In genomic region chr12:53034459-53034858, GRCh38 we compare ENCODE assay signal across 30 cellular contexts. TPM values are rescaled to one million over a fixed set of nuclear protein-coding genes. Genes with fewer than 3 reads are reported as not detected.
DNase-seq lines count a peak whose midpoint lies in the region; ATAC-seq, FAIRE-seq and TF ChIP-seq lines count a peak whose summit lies in the region.
"Had no signal": no experiment of that assay in that cellular context is flagged by ENCODE, and none has a peak within 500 bp of the region (broad histone marks: within the 10 kb centered on the region; RNA-seq: fewer than 3 reads in every experiment).

No MANE protein-coding gene starts in this region.

- RAD21 ChIA-PET in HCT116 (lab: Charles Lee; ENCODE audit: low non-redundant PET in 1 of 2, low total read pairs in 2 of 2, uncharacterized antibody in 2 of 2, unreplicated experiment in 2 of 2), result no interaction called here

- DNase-seq in activated CD4-positive, alpha-beta T cell treated with anti-CD3 and anti-CD28 coated beads for 36 hours, result no peak
- no peak for DNase-seq in activated CD4-positive, alpha-beta T cell treated with anti-CD3 and anti-CD28 coated beads, Interleukin-2, amount 50 U/mL, for 4 hours
- no peak for DNase-seq in HCT116 (ENCODE audit: low read depth, low spot score)
- DNase-seq in K562 (ENCODE audit: extremely low read depth in 1 of 4, low spot score in 3 of 4), result no peak
- no peak for DNase-seq in left lobe of liver (ENCODE audit: low spot score)
- DNase-seq in GM19239 (ENCODE audit: insufficient read length, low spot score), result no peak
- DNase-seq: cortex of kidney; DMS 273 treated with DMSO at 0.1 percent for 48 hours; foreskin fibroblast; GDM1; hippocampal formation; kidney; mammary epithelial cell; MM.1S; naive B cell; NCI-H187; NCI-H226; PC-9; stimulated activated CD4-positive, alpha-beta T cell treated with anti-CD3 and anti-CD28 coated beads, Interleukin-1b, Interleukin-23, amount 100 ng/mL, for 48 hours; stimulated activated naive CD4-positive, alpha-beta T cell treated with Interleukin-2 at 50 U/mL for 16 hours; T1000; upper lobe of left lung had no signal

- intact Hi-C loops in activated CD4-positive, alpha-beta T cell treated with anti-CD3 and anti-CD28 coated beads for 36 hours (cut with DNase I, micrococcal nuclease), result no loop called here
- intact Hi-C loops in HCT116 (cut with micrococcal nuclease) (no loop called here), K562 (cut with micrococcal nuclease) (no loop called here)

- 91% methylated on average over 8 of the region's 8 CpGs for WGBS in K562 (ENCODE audit: insufficient coverage, low coverage, missing lambda C conversion rate)

- H3K27ac Mint-ChIP-seq in activated CD4-positive, alpha-beta T cell treated with anti-CD3 and anti-CD28 coated beads for 36 hours, result peak overlapping the region; percentile 62
- H3K27ac Mint-ChIP-seq in nephron, result peak overlapping the region in 2 of 3 experiments; percentile 74 to 94

- no peaks in the 10 kb centered on the region for H3K27me3 Mint-ChIP-seq in activated CD4-positive, alpha-beta T cell treated with anti-CD3 and anti-CD28 coated beads for 36 hours
- H3K27me3 Mint-ChIP-seq in nephron (ENCODE audit: low read depth), result no peaks in the 10 kb centered on the region
- H3K27me3 Mint-ChIP-seq: brain, naive B cell had no signal

- peaks cover 20% of the 10 kb centered on the region; the same call in 1 of the 2 replicates for H4K20me1 ChIP-seq in HCT116 (ENCODE audit: insufficient read depth)
- no peaks in the 10 kb centered on the region; the same call in 1 of the 2 replicates for H4K20me1 ChIP-seq in K562 (replicated peaks; ENCODE audit: control insufficient read depth, insufficient read depth, low read length)

- H3K4me1 ChIP-seq in HCT116 (ENCODE audit: control insufficient read depth in 1 of 2, insufficient read depth in 2 of 2, low read length in 2 of 2) (peaks cover 0 to 4% of the 10 kb centered on the region in 2 experiments; a peak in 1 of 4 replicates), K562 (replicated peaks in 1 of 2; ENCODE audit: control insufficient read depth in 2 of 2, insufficient read depth in 2 of 2, low read length in 2 of 2) (no peaks in the 10 kb centered on the region)
- H3K4me1 ChIP-seq: HAP-1, SJSA1 had no signal

- H3K4me2 ChIP-seq in HCT116 (ENCODE audit: low read length) (no peak overlapping the region), K562 (ENCODE audit: insufficient read depth, low read length) (no peak overlapping the region)
- H3K4me2 ChIP-seq: BLaER1, PC-9 had no signal

- H3K27me3 ChIP-seq in HCT116 (ENCODE audit: insufficient read depth, low read length), result no peaks in the 10 kb centered on the region
- no peaks in the 10 kb centered on the region for H3K27me3 ChIP-seq in K562 (ENCODE audit: control insufficient read depth in 2 of 2, insufficient read depth in 2 of 2, low read length in 2 of 2)
- H3K27me3 ChIP-seq: BLaER1, SJSA1, upper lobe of left lung had no signal

- H2AFZ ChIP-seq in HCT116 (ENCODE audit: low read depth, low read length, poor library complexity, severe bottlenecking), result no peak overlapping the region
- no peak overlapping the region for H2AFZ ChIP-seq in K562 (ENCODE audit: low read depth, low read length)
- H2AFZ ChIP-seq: PC-9 had no signal

- H3K9me2 ChIP-seq in HCT116 (ENCODE audit: insufficient read depth), result no peaks in the 10 kb centered on the region

- no peak for ATAC-seq in activated CD4-positive, alpha-beta T cell treated with anti-CD3 and anti-CD28 coated beads for 36 hours
- ATAC-seq in HCT116 (no peak), K562 (no peak), left lobe of liver (no peak), GM19397 (IDR thresholded peaks at IDR 0.05; ENCODE audit: unreplicated experiment) (no peak)
- ATAC-seq: activated naive CD4-positive, alpha-beta T cell treated with anti-CD3 and anti-CD28 coated beads, Interleukin-2, amount 50 U/mL, for 72 hours had no signal

- FAIRE-seq in K562 (lab: Jason Lieb, UNC) (no peak), GM19239 (lab: Jason Lieb, UNC) (no peak)
- FAIRE-seq: A204.1, kidney had no signal

- H3K79me2 ChIP-seq in HCT116 (ENCODE audit: insufficient read depth, low read length), result peaks cover 79% of the 10 kb centered on the region
- H3K79me2 ChIP-seq in K562 (ENCODE audit: control insufficient read depth, insufficient read depth, low read length), result peaks cover 6% of the 10 kb centered on the region; the same call in 2 of the 3 replicates

- BruUV-seq in HCT116 (replicated peaks; lab: Mats Ljungman, UMichigan) (TSS peak; percentile 2), K562 (replicated peaks; lab: Mats Ljungman, UMichigan) (TSS peak; percentile 5)

- H3K36me3 ChIP-seq in HCT116 (ENCODE audit: control insufficient read depth in 1 of 2, insufficient read depth in 2 of 2, low read length in 2 of 2), result peaks cover 73 to 77% of the 10 kb centered on the region in 2 experiments
- H3K36me3 ChIP-seq in K562 (ENCODE audit: control insufficient read depth, insufficient read depth, low read length), result peaks cover 90% of the 10 kb centered on the region

- TF ChIP-seq RAD21 in HCT116 (IDR thresholded peaks at IDR 0.05; ENCODE audit: low read depth) (no peak), K562 (CRISPR knock-in tag; conservative IDR thresholded peaks at IDR 0.05 in 1 of 2, IDR thresholded peaks at IDR 0.05 in 1 of 2) (no peak)

- CTCF ChIA-PET in activated CD4-positive, alpha-beta T cell treated with anti-CD3 and anti-CD28 coated beads for 36 hours (lab: Charles Lee), result interaction anchor here (1.1 to 1.3 kb wide), 2 partner anchors 10 to 23 kb away, joined by 4 to 5 read pairs; no protein-coding TSS in a partner anchor
- CTCF ChIA-PET in HCT116 (lab: Charles Lee), result no interaction called here
- CTCF ChIA-PET in K562 (lab: Yijun Ruan, JAX; ENCODE audit: low intra/inter-chr PET ratio), result no interaction called here

- TF ChIP-seq POLR2A in HCT116 (IDR thresholded peaks at IDR 0.05; ENCODE audit: borderline replicate concordance, extremely low read depth, insufficient read depth, insufficient read length) (no peak), K562 (conservative IDR thresholded peaks at IDR 0.05) (no peak)

- H3K9me1 ChIP-seq in K562 (ENCODE audit: control insufficient read depth, insufficient read depth, low read length), result no peaks in the 10 kb centered on the region

- H3K4me3 ChIP-seq in HCT116 (replicated peaks in 1 of 2; ENCODE audit: low read depth in 1 of 2, low read length in 2 of 2) (no peak overlapping the region), K562 (no peak overlapping the region)
- H3K4me3 ChIP-seq: BLaER1, HAP-1, PC-9, SJSA1, upper lobe of left lung had no signal

- H3K9me3 Mint-ChIP-seq in activated CD4-positive, alpha-beta T cell treated with anti-CD3 and anti-CD28 coated beads for 36 hours (ENCODE audit: low read depth), result no peaks in the 10 kb centered on the region
- no peaks in the 10 kb centered on the region for H3K9me3 Mint-ChIP-seq in nephron
- H3K9me3 Mint-ChIP-seq: activated naive CD4-positive, alpha-beta T cell treated with anti-CD3 and anti-CD28 coated beads, Interleukin-2, amount 50 U/mL, for 72 hours; brain; naive B cell had no signal

- H3K9me3 ChIP-seq in HCT116 (ENCODE audit: control insufficient read depth in 1 of 2, insufficient read depth in 1 of 2, low read depth in 1 of 2, low read length in 2 of 2) (no peaks in the 10 kb centered on the region), K562 (replicated peaks; ENCODE audit: control insufficient read depth, insufficient read depth, low read depth, low read length) (no peaks in the 10 kb centered on the region)
- H3K9me3 ChIP-seq: BLaER1, HAP-1, SJSA1, upper lobe of left lung had no signal

- H3K36me3 Mint-ChIP-seq in activated CD4-positive, alpha-beta T cell treated with anti-CD3 and anti-CD28 coated beads for 36 hours (ENCODE audit: low read depth), result peaks cover 72% of the 10 kb centered on the region
- peaks cover 74% of the 10 kb centered on the region for H3K36me3 Mint-ChIP-seq in nephron (ENCODE audit: low read depth)

- in situ Hi-C loops in K562 (cut with MboI), result no loop called here

- H3K4me1 Mint-ChIP-seq in activated CD4-positive, alpha-beta T cell treated with anti-CD3 and anti-CD28 coated beads for 36 hours, result peaks cover 12% of the 10 kb centered on the region
- H3K4me1 Mint-ChIP-seq in nephron, result peaks cover 9% of the 10 kb centered on the region
- H3K4me1 Mint-ChIP-seq: brain had no signal

- TF ChIP-seq CTCF in HCT116 (IDR thresholded peaks at IDR 0.05 in 2 of 3, conservative IDR thresholded peaks at IDR 0.05 in 1 of 3; ENCODE audit: borderline replicate concordance in 1 of 3, insufficient read depth in 1 of 3, low read depth in 2 of 3, low read length in 2 of 3) (no peak), K562 (IDR thresholded peaks at IDR 0.05 in 2 of 3, conservative IDR thresholded peaks at IDR 0.05 in 1 of 3; ENCODE audit: insufficient read depth in 2 of 3, low read depth in 1 of 3, low read length in 3 of 3) (no peak), nephron (IDR thresholded peaks at IDR 0.05; ENCODE audit: unreplicated experiment in 3 of 3) (no peak)

- POLR2A ChIA-PET in activated CD4-positive, alpha-beta T cell treated with anti-CD3 and anti-CD28 coated beads for 36 hours (lab: Charles Lee), result interaction anchor here (0.7 kb wide), 1 partner anchor 17 kb away, joined by 4 read pairs; no protein-coding TSS in a partner anchor
- POLR2A ChIA-PET in HCT116 (lab: Charles Lee), result no interaction called here
- POLR2A ChIA-PET in K562 (lab: Yijun Ruan, JAX), result interaction anchor here (1.3 to 1.4 kb wide), 2 partner anchors 10 kb away, joined by 3 to 5 read pairs; no protein-coding TSS in a partner anchor

- H3K27ac ChIP-seq in HCT116 (ENCODE audit: low read depth, low read length) (no peak overlapping the region), K562 (ENCODE audit: extremely low read depth, low read depth, low read length) (no peak overlapping the region)
- H3K27ac ChIP-seq: BLaER1, PC-9, SJSA1, upper lobe of left lung had no signal

- no peak overlapping the region for H3K9ac ChIP-seq in HCT116 (ENCODE audit: low read length)
- H3K9ac ChIP-seq in K562 (ENCODE audit: insufficient read depth in 1 of 2, low read depth in 2 of 2, low read length in 2 of 2), result no peak overlapping the region
- H3K9ac ChIP-seq: BLaER1 had no signal

- no peak overlapping the region for H3K4me3 Mint-ChIP-seq in activated CD4-positive, alpha-beta T cell treated with anti-CD3 and anti-CD28 coated beads for 36 hours
- no peak overlapping the region for H3K4me3 Mint-ChIP-seq in nephron
- H3K4me3 Mint-ChIP-seq: brain, naive B cell had no signal

- TF ChIP-seq EP300 in K562 (IDR thresholded peaks at IDR 0.05; ENCODE audit: low read length), result no peak

RNA-seq across cellular contexts. Expression of gene TNS2, which starts 15.4 kb away (rescaled TPM):
- total RNA-seq in activated CD4-positive, alpha-beta T cell treated with anti-CD3 and anti-CD28 coated beads for 36 hours, result 1 to 10 TPM in 1 of 2 experiments, under 1 TPM in 1; 0.77 to 2.4 TPM
- total RNA-seq in HCT116 (2021; ENCODE audit: unreplicated experiment) (25.7 TPM), K562 (2014; rRNA removed) (1.2 and 1.3 TPM in 2 replicates), K562 (2014; rRNA removed; fragmentation: Illumina TruSeq; extraction: Trizol) (0.41 and 0.73 TPM in 2 replicates), K562 (2015; rRNA removed; fragmentation: Illumina TruSeq; extraction: Trizol) (0.65 and 0.79 TPM in 2 replicates), K562 (2021) (2.8 and 3.1 TPM in 2 replicates), left lobe of liver (146 TPM)
- polyA plus RNA-seq in HCT116 (2012), result 16.3 and 17.3 TPM in 2 replicates
- total RNA-seq in K562 (2011; cell fraction: chromatin; rRNA removed; ENCODE audit: low replicate concordance), result 7.1 and 23.0 TPM in 2 replicates
- total RNA-seq in K562 (2011; cell fraction: nucleolus; rRNA removed), result 8.0 and 14.7 TPM in 2 replicates
- 8.0 and 11.1 TPM in 2 replicates for total RNA-seq in K562 (2011; cell fraction: nucleoplasm; rRNA removed)
- polyA plus RNA-seq in K562 (2011; rRNA removed) (1.3 and 1.7 TPM in 2 replicates), K562 (2014; fragmentation: Illumina TruSeq; extraction: Trizol) (1.4 and 1.6 TPM in 2 replicates), K562 (2014; fragmentation: Nextera tagmentation; extraction: Ambion mirVana) (under 1 TPM in 1 of 2 experiments, not detected in 1; 0.28 TPM), K562 (2014; rRNA removed) (1.0 and 2.8 TPM in 2 replicates)
- 0.91 and 1.3 TPM in 2 replicates for polyA plus RNA-seq in K562 (2011; cell fraction: cytosol; rRNA removed)
- 7.6 and 16.8 TPM in 2 replicates for polyA plus RNA-seq in K562 (2011; cell fraction: nucleus; rRNA removed)
- polyA plus RNA-seq in K562 (2012), result 1.5 and 2.8 TPM in 2 replicates
- polyA minus RNA-seq in K562 (2011; rRNA and poly(A)+ RNA removed), result 2.3 and 2.9 TPM in 2 replicates
- 4.6 and 4.9 TPM in 2 replicates for polyA minus RNA-seq in K562 (2011; cell fraction: cytosol; rRNA and poly(A)+ RNA removed)
- 9.4 and 13.6 TPM in 2 replicates for polyA minus RNA-seq in K562 (2011; cell fraction: nucleus; rRNA and poly(A)+ RNA removed)

RNA-seq across cellular contexts. Expression of gene EIF4B, which starts 28.2 kb away (rescaled TPM):
- 100 to 1,000 TPM; 698 to 781 TPM for total RNA-seq in activated CD4-positive, alpha-beta T cell treated with anti-CD3 and anti-CD28 coated beads for 36 hours
- total RNA-seq in HCT116 (2021; ENCODE audit: unreplicated experiment) (809 TPM), K562 (2014; rRNA removed) (617 and 636 TPM in 2 replicates), K562 (2014; rRNA removed; fragmentation: Illumina TruSeq; extraction: Trizol) (669 and 710 TPM in 2 replicates), K562 (2015; rRNA removed; fragmentation: Illumina TruSeq; extraction: Trizol) (624 and 636 TPM in 2 replicates), K562 (2021) (535 and 617 TPM in 2 replicates), left lobe of liver (184 TPM)
- 589 and 640 TPM in 2 replicates for polyA plus RNA-seq in HCT116 (2012)
- total RNA-seq in K562 (2011; cell fraction: chromatin; rRNA removed; ENCODE audit: low replicate concordance), result 260 and 374 TPM in 2 replicates
- 137 and 149 TPM in 2 replicates for total RNA-seq in K562 (2011; cell fraction: nucleolus; rRNA removed)
- total RNA-seq in K562 (2011; cell fraction: nucleoplasm; rRNA removed), result 211 and 264 TPM in 2 replicates
- polyA plus RNA-seq in K562 (2011; rRNA removed) (489 and 497 TPM in 2 replicates), K562 (2014; fragmentation: Illumina TruSeq; extraction: Trizol) (552 and 578 TPM in 2 replicates), K562 (2014; fragmentation: Nextera tagmentation; extraction: Ambion mirVana) (100 to 1,000 TPM; 138 to 150 TPM), K562 (2014; rRNA removed) (312 and 317 TPM in 2 replicates)
- polyA plus RNA-seq in K562 (2011; cell fraction: cytosol; rRNA removed), result 278 and 542 TPM in 2 replicates
- polyA plus RNA-seq in K562 (2011; cell fraction: nucleus; rRNA removed), result 180 and 236 TPM in 2 replicates
- polyA plus RNA-seq in K562 (2012), result 383 and 523 TPM in 2 replicates
- 1,377 and 1,493 TPM in 2 replicates for polyA minus RNA-seq in K562 (2011; rRNA and poly(A)+ RNA removed)
- 466 and 538 TPM in 2 replicates for polyA minus RNA-seq in K562 (2011; cell fraction: cytosol; rRNA and poly(A)+ RNA removed)
- polyA minus RNA-seq in K562 (2011; cell fraction: nucleus; rRNA and poly(A)+ RNA removed), result 102 and 253 TPM in 2 replicates

RNA-seq across cellular contexts. Expression of gene SPRYD3, which starts 44.7 kb away (rescaled TPM):
- total RNA-seq in activated CD4-positive, alpha-beta T cell treated with anti-CD3 and anti-CD28 coated beads for 36 hours, result 10 to 100 TPM; 13.7 to 18.2 TPM
- total RNA-seq in HCT116 (2021; ENCODE audit: unreplicated experiment) (47.5 TPM), K562 (2014; rRNA removed) (8.4 and 10.6 TPM in 2 replicates), K562 (2014; rRNA removed; fragmentation: Illumina TruSeq; extraction: Trizol) (4.1 and 5.1 TPM in 2 replicates), K562 (2015; rRNA removed; fragmentation: Illumina TruSeq; extraction: Trizol) (5.0 and 5.9 TPM in 2 replicates), K562 (2021) (10.8 and 13.6 TPM in 2 replicates), left lobe of liver (16.2 TPM)
- 48.1 and 55.1 TPM in 2 replicates for polyA plus RNA-seq in HCT116 (2012)
- 10.8 and 27.6 TPM in 2 replicates for total RNA-seq in K562 (2011; cell fraction: chromatin; rRNA removed; ENCODE audit: low replicate concordance)
- 15.0 and 17.4 TPM in 2 replicates for total RNA-seq in K562 (2011; cell fraction: nucleolus; rRNA removed)
- 15.6 and 18.3 TPM in 2 replicates for total RNA-seq in K562 (2011; cell fraction: nucleoplasm; rRNA removed)
- polyA plus RNA-seq in K562 (2011; rRNA removed) (6.2 and 7.6 TPM in 2 replicates), K562 (2014; fragmentation: Illumina TruSeq; extraction: Trizol) (10.6 and 11.4 TPM in 2 replicates), K562 (2014; fragmentation: Nextera tagmentation; extraction: Ambion mirVana) (1 to 10 TPM; 1.5 to 2.6 TPM), K562 (2014; rRNA removed) (9.1 and 11.0 TPM in 2 replicates)
- polyA plus RNA-seq in K562 (2011; cell fraction: cytosol; rRNA removed), result 8.6 and 18.4 TPM in 2 replicates
- 11.1 and 16.3 TPM in 2 replicates for polyA plus RNA-seq in K562 (2011; cell fraction: nucleus; rRNA removed)
- polyA plus RNA-seq in K562 (2012), result 11.4 and 11.7 TPM in 2 replicates
- polyA minus RNA-seq in K562 (2011; rRNA and poly(A)+ RNA removed), result 7.4 and 10.3 TPM in 2 replicates
- 6.8 and 11.6 TPM in 2 replicates for polyA minus RNA-seq in K562 (2011; cell fraction: cytosol; rRNA and poly(A)+ RNA removed)
- polyA minus RNA-seq in K562 (2011; cell fraction: nucleus; rRNA and poly(A)+ RNA removed), result 6.6 and 7.5 TPM in 2 replicates
